ENCODE assay signal across 14 cellular contexts in the genomic region with DNA sequence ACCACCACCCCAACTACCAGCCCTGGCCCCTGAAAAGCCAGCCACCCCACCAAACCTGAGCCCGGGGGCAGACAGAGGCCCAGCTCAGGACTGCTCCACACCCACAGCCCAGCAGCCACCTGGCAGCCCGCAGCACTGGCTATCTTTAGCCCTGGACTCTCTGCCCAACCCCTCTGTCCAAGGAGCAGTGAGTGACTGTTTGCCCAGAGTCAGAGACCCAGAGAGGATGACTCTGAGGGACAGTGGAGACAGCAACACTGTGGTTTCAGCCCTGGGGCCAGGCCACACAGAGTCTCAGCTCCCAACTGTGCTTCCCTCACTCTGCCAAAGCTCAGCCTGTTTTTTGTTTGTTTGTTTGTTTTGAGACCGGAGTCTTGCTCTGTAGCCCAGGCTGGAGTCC. TPM values are rescaled to one million over a fixed set of nuclear protein-coding genes. Genes with fewer than 3 reads are reported as not detected.
DNase-seq lines count a peak whose midpoint lies in the region; ATAC-seq and TF ChIP-seq lines count a peak whose summit lies in the region.
"Had no signal": no experiment of that assay in that cellular context is flagged by ENCODE, and none has a peak within 500 bp of the region (broad histone marks: within the 10 kb centered on the region; RNA-seq: fewer than 3 reads in every experiment).

No MANE protein-coding gene starts in this region.

- no peak overlapping the region for H3K4me3 Mint-ChIP-seq in GM23338
- no peak overlapping the region for H3K4me3 Mint-ChIP-seq in natural killer cell treated with Interleukin-12 subunit alpha and Interleukin-12 subunit beta and Interleukin-15 and Interleukin-18, amount 100 ng/mL, for 72 hours

- ATAC-seq in GM23338, result no peak
- ATAC-seq in natural killer cell treated with Interleukin-12 subunit alpha and Interleukin-12 subunit beta and Interleukin-15 and Interleukin-18, amount 100 ng/mL, for 72 hours, result no peak
- no peak for ATAC-seq in GM19351 (IDR thresholded peaks at IDR 0.05; ENCODE audit: unreplicated experiment)
- ATAC-seq in HG03280 (IDR thresholded peaks at IDR 0.05; ENCODE audit: unreplicated experiment), result no peak

- H3K36me3 ChIP-seq in BLaER1 (peaks cover 64% of the 10 kb centered on the region), GM23338 (ENCODE audit: insufficient read depth) (no peaks in the 10 kb centered on the region)
- H3K36me3 ChIP-seq: BE2C had no signal

- peak overlapping the region; percentile 30 for H3K9ac ChIP-seq in BLaER1

- no peak for TF ChIP-seq CTCF in GM23338 (conservative IDR thresholded peaks at IDR 0.05; ENCODE audit: low read depth in 2 of 2)

- H3K9me3 ChIP-seq in BLaER1, result no peaks in the 10 kb centered on the region
- H3K9me3 ChIP-seq: BE2C had no signal

- peaks cover 8% of the 10 kb centered on the region; the same call in 1 of the 3 replicates for H3K36me3 Mint-ChIP-seq in GM23338 (ENCODE audit: low read depth)
- no peaks in the 10 kb centered on the region for H3K36me3 Mint-ChIP-seq in natural killer cell treated with Interleukin-12 subunit alpha and Interleukin-12 subunit beta and Interleukin-15 and Interleukin-18, amount 100 ng/mL, for 72 hours

- H3K9me2 ChIP-seq in GM23338 (ENCODE audit: insufficient read depth), result no peaks in the 10 kb centered on the region

- H3K4me1 ChIP-seq in BLaER1 (peaks cover 96% of the 10 kb centered on the region), GM23338 (ENCODE audit: insufficient read depth) (no peaks in the 10 kb centered on the region)
- H3K4me1 ChIP-seq: BE2C had no signal

- DNase-seq in GM23338 (ENCODE audit: low spot score), result no peak
- no peak for DNase-seq in caudate nucleus (lab: John Stamatoyannopoulos, UW)
- no peak for DNase-seq in natural killer cell treated with Interleukin-12 subunit alpha and Interleukin-12 subunit beta and Interleukin-15 and Interleukin-18, amount 100 ng/mL, for 72 hours (ENCODE audit: low spot score)
- no peak for DNase-seq in globus pallidus (ENCODE audit: low spot score)
- DNase-seq in hepatic stellate cell (ENCODE audit: low spot score), result no peak
- DNase-seq: BE2C, kidney, NCI-H1436 treated with DMSO at 0.1 percent for 48 hours, NCI-H524 treated with DMSO at 0.1 percent for 48 hours, occipital lobe, SHP77 treated with DMSO at 0.1 percent for 48 hours had no signal

- no peak overlapping the region for H3K4me3 ChIP-seq in BLaER1
- no peak overlapping the region for H3K4me3 ChIP-seq in GM23338

- H3F3A ChIP-seq in GM23338 (replicated peaks; ENCODE audit: low read depth), result no peaks in the 10 kb centered on the region

- peak overlapping the region; percentile 82 for H3K27ac ChIP-seq in BLaER1
- no peak overlapping the region for H3K27ac ChIP-seq in GM23338 (ENCODE audit: low read depth)
- peak overlapping the region; percentile 98 for H3K27ac ChIP-seq in caudate nucleus (ENCODE audit: low read depth, low read length)

- H3K27me3 ChIP-seq in BLaER1, result no peaks in the 10 kb centered on the region
- no peaks in the 10 kb centered on the region for H3K27me3 ChIP-seq in GM23338 (ENCODE audit: insufficient read depth)
- H3K27me3 ChIP-seq: BE2C had no signal

- peaks cover 19% of the 10 kb centered on the region for H3K4me1 Mint-ChIP-seq in GM23338
- peaks cover 32 to 48% of the 10 kb centered on the region in 2 donors for H3K4me1 Mint-ChIP-seq in natural killer cell treated with Interleukin-12 subunit alpha and Interleukin-12 subunit beta and Interleukin-15 and Interleukin-18, amount 100 ng/mL, for 72 hours (ENCODE audit: low read depth in 2 of 2)

- H2AFZ ChIP-seq in GM23338, result no peak overlapping the region

- H3K79me2 ChIP-seq in GM23338 (replicated peaks; ENCODE audit: insufficient read depth), result 0 out of 2 replicates have a peak, but pooled peaks cover 4% of the 10 kb centered on the region

- H3K27me3 Mint-ChIP-seq in GM23338 (ENCODE audit: insufficient read depth, low read depth, poor library complexity), result peaks cover 19% of the 10 kb centered on the region
- H3K27me3 Mint-ChIP-seq in natural killer cell treated with Interleukin-12 subunit alpha and Interleukin-12 subunit beta and Interleukin-15 and Interleukin-18, amount 100 ng/mL, for 72 hours, result no peaks in the 10 kb centered on the region

- H4K20me1 ChIP-seq in BLaER1, result peaks cover 91% of the 10 kb centered on the region
- H4K20me1 ChIP-seq in GM23338 (replicated peaks; ENCODE audit: insufficient read depth), result no peaks in the 10 kb centered on the region

- H3K9me3 Mint-ChIP-seq in GM23338, result no peaks in the 10 kb centered on the region; the same call in 2 of the 3 replicates
- no peaks in the 10 kb centered on the region for H3K9me3 Mint-ChIP-seq in natural killer cell treated with Interleukin-12 subunit alpha and Interleukin-12 subunit beta and Interleukin-15 and Interleukin-18, amount 100 ng/mL, for 72 hours

- H3K27ac Mint-ChIP-seq in GM23338, result 0 out of 2 replicates have a peak overlapping the region, but pooled peaks have one; percentile 54
- peak overlapping the region; percentile 23 to 76 for H3K27ac Mint-ChIP-seq in natural killer cell treated with Interleukin-12 subunit alpha and Interleukin-12 subunit beta and Interleukin-15 and Interleukin-18, amount 100 ng/mL, for 72 hours

- peak overlapping the region; percentile 90 for H3K4me2 ChIP-seq in BLaER1
- no peak overlapping the region for H3K4me2 ChIP-seq in GM23338

TF ChIP-seq in GM23338, 12 proteins besides CTCF, POLR2A, EP300 and RAD21 (continues in another document):
- TF ChIP-seq CREB1 (CRISPR knock-in tag; IDR thresholded peaks at IDR 0.05; ENCODE audit: low read depth) (no peak), EZH2phosphoT487 (IDR thresholded peaks at IDR 0.05; ENCODE audit: unreplicated experiment) (no peak), EZH2 (IDR thresholded peaks at IDR 0.05; ENCODE audit: low read depth, unreplicated experiment) (no peak), STAT1 (IDR thresholded peaks at IDR 0.05; ENCODE audit: unreplicated experiment) (no peak), POLR2AphosphoS5 (IDR thresholded peaks at IDR 0.05; ENCODE audit: low read depth) (no peak)
- TF ChIP-seq, protein P1, sequence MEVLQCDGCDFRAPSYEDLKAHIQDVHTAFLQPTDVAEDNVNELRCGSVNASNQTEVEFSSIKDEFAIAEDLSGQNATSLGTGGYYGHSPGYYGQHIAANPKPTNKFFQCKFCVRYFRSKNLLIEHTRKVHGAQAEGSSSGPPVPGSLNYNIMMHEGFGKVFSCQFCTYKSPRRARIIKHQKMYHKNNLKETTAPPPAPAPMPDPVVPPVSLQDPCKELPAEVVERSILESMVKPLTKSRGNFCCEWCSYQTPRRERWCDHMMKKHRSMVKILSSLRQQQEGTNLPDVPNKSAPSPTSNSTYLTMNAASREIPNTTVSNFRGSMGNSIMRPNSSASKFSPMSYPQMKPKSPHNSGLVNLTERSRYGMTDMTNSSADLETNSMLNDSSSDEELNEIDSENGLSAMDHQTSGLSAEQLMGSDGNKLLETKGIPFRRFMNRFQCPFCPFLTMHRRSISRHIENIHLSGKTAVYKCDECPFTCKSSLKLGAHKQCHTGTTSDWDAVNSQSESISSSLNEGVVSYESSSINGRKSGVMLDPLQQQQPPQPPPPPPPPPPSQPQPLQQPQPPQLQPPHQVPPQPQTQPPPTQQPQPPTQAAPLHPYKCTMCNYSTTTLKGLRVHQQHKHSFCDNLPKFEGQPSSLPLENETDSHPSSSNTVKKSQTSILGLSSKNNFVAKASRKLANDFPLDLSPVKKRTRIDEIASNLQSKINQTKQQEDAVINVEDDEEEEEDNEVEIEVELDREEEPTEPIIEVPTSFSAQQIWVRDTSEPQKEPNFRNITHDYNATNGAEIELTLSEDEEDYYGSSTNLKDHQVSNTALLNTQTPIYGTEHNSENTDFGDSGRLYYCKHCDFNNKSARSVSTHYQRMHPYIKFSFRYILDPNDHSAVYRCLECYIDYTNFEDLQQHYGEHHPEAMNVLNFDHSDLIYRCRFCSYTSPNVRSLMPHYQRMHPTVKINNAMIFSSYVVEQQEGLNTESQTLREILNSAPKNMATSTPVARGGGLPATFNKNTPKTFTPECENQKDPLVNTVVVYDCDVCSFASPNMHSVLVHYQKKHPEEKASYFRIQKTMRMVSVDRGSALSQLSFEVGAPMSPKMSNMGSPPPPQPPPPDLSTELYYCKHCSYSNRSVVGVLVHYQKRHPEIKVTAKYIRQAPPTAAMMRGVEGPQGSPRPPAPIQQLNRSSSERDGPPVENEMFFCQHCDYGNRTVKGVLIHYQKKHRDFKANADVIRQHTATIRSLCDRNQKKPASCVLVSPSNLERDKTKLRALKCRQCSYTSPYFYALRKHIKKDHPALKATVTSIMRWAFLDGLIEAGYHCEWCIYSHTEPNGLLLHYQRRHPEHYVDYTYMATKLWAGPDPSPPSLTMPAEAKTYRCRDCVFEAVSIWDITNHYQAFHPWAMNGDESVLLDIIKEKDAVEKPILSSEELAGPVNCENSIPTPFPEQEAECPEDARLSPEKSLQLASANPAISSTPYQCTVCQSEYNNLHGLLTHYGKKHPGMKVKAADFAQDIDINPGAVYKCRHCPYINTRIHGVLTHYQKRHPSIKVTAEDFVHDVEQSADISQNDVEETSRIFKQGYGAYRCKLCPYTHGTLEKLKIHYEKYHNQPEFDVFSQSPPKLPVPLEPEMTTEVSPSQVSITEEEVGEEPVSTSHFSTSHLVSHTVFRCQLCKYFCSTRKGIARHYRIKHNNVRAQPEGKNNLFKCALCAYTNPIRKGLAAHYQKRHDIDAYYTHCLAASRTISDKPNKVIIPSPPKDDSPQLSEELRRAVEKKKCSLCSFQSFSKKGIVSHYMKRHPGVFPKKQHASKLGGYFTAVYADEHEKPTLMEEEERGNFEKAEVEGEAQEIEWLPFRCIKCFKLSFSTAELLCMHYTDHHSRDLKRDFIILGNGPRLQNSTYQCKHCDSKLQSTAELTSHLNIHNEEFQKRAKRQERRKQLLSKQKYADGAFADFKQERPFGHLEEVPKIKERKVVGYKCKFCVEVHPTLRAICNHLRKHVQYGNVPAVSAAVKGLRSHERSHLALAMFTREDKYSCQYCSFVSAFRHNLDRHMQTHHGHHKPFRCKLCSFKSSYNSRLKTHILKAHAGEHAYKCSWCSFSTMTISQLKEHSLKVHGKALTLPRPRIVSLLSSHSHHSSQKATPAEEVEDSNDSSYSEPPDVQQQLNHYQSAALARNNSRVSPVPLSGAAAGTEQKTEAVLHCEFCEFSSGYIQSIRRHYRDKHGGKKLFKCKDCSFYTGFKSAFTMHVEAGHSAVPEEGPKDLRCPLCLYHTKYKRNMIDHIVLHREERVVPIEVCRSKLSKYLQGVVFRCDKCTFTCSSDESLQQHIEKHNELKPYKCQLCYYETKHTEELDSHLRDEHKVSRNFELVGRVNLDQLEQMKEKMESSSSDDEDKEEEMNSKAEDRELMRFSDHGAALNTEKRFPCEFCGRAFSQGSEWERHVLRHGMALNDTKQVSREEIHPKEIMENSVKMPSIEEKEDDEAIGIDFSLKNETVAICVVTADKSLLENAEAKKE (CRISPR knock-in tag; IDR thresholded peaks at IDR 0.05), result no peak

RNA-seq across cellular contexts. Expression of gene BIN1, which starts 32.6 kb away (rescaled TPM):
- 52.7 and 56.4 TPM in 2 replicates for total RNA-seq in GM23338 (2014; rRNA removed; shearing (Covaris generic))
- polyA plus RNA-seq in GM23338 (2016; fragmentation: Nextera tagmentation; extraction: Ambion mirVana), result 30.0 and 30.1 TPM in 2 replicates
- 10 to 100 TPM; 18.0 to 35.9 TPM for total RNA-seq in natural killer cell treated with Interleukin-12 subunit alpha and Interleukin-12 subunit beta and Interleukin-15 and Interleukin-18, amount 100 ng/mL, for 72 hours
